ENCODE assay signal across 13 cellular contexts in the genomic region with DNA sequence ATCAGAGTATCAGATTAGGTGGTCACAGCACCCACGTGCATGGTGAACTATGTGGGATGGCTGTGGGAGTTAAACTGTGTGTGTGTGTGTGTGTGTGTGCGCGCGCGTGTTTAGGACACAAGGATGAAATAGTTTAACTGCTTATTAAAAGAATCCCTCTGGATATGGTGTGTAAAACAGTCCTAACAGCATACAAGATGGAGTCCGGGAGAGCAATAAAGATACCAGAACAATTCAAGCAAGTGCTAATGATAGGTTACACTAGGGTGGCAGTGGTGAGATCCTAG.
"Had no signal": no experiment of that assay in that cellular context is flagged by ENCODE, and none has a peak within 500 bp of the region (broad histone marks: within the 10 kb centered on the region; RNA-seq: fewer than 3 reads in every experiment).

No MANE protein-coding gene starts in this region.

- H3K4me1 Mint-ChIP-seq: activated B cell treated with CpG ODN at 0.5 μM for 24 hours; activated naive CD8-positive, alpha-beta T cell treated with anti-CD3 and anti-CD28 coated beads, Interleukin-2, amount 10 ng/mL, durations not matched to agents 7 days and 5 days; natural killer cell had no signal

- DNase-seq: activated B cell treated with CpG ODN at 0.5 μM for 24 hours; activated CD4-positive, alpha-beta memory T cell treated with anti-CD3 and anti-CD28 coated beads for 36 hours; activated CD4-positive, alpha-beta T cell treated with anti-CD3 and anti-CD28 coated beads for 4 hours; activated naive CD8-positive, alpha-beta T cell treated with anti-CD3 and anti-CD28 coated beads, Interleukin-2, amount 10 ng/mL, durations not matched to agents 7 days and 5 days; left cardiac atrium; natural killer cell; stimulated activated naive CD8-positive, alpha-beta T cell treated with anti-CD3 and anti-CD28 coated beads, Interleukin-15, Interleukin-2, amounts not matched to agents 100 U/mL and 50 U/mL, for 24 hours had no signal

- ATAC-seq: left cardiac atrium; natural killer cell; stimulated activated naive CD8-positive, alpha-beta T cell treated with anti-CD3 and anti-CD28 coated beads, Interleukin-15, Interleukin-2, amounts not matched to agents 100 U/mL and 50 U/mL, for 24 hours had no signal

- H2AFZ ChIP-seq: parathyroid adenoma had no signal

- H3K9ac ChIP-seq: parathyroid adenoma had no signal

- H3K27ac ChIP-seq: body of pancreas, epithelial cell of prostate, parathyroid adenoma, tibial nerve, vagina had no signal

- H3K79me2 ChIP-seq: parathyroid adenoma had no signal

- H3K27ac Mint-ChIP-seq: activated B cell treated with CpG ODN at 0.5 μM for 24 hours; activated CD4-positive, alpha-beta memory T cell treated with anti-CD3 and anti-CD28 coated beads for 36 hours; activated naive CD8-positive, alpha-beta T cell treated with anti-CD3 and anti-CD28 coated beads, Interleukin-2, amount 10 ng/mL, durations not matched to agents 7 days and 5 days; natural killer cell had no signal

- H3K27me3 ChIP-seq: body of pancreas, tibial nerve, vagina had no signal

- H3K9me3 Mint-ChIP-seq: activated B cell treated with CpG ODN at 0.5 μM for 24 hours; activated CD4-positive, alpha-beta memory T cell treated with anti-CD3 and anti-CD28 coated beads for 36 hours; activated naive CD8-positive, alpha-beta T cell treated with anti-CD3 and anti-CD28 coated beads, Interleukin-2, amount 10 ng/mL, durations not matched to agents 7 days and 5 days; endodermal cell; natural killer cell had no signal

- H3K36me3 ChIP-seq: tibial nerve, vagina had no signal

- H3K36me3 Mint-ChIP-seq: activated CD4-positive, alpha-beta memory T cell treated with anti-CD3 and anti-CD28 coated beads for 36 hours; activated naive CD8-positive, alpha-beta T cell treated with anti-CD3 and anti-CD28 coated beads, Interleukin-2, amount 10 ng/mL, durations not matched to agents 7 days and 5 days; natural killer cell had no signal

- H3K9me3 ChIP-seq: body of pancreas, tibial nerve, vagina had no signal

- H3K4me3 ChIP-seq: body of pancreas, tibial nerve, vagina had no signal

- H3K4me1 ChIP-seq: body of pancreas, parathyroid adenoma, tibial nerve, vagina had no signal

- H3K4me3 Mint-ChIP-seq: activated B cell treated with CpG ODN at 0.5 μM for 24 hours; activated CD4-positive, alpha-beta memory T cell treated with anti-CD3 and anti-CD28 coated beads for 36 hours; activated naive CD8-positive, alpha-beta T cell treated with anti-CD3 and anti-CD28 coated beads, Interleukin-2, amount 10 ng/mL, durations not matched to agents 7 days and 5 days; endodermal cell; natural killer cell had no signal

- H3K27me3 Mint-ChIP-seq: activated B cell treated with CpG ODN at 0.5 μM for 24 hours had no signal
